Comparison of ENCODE assay signal across 1 cellular context in the genomic region with DNA sequence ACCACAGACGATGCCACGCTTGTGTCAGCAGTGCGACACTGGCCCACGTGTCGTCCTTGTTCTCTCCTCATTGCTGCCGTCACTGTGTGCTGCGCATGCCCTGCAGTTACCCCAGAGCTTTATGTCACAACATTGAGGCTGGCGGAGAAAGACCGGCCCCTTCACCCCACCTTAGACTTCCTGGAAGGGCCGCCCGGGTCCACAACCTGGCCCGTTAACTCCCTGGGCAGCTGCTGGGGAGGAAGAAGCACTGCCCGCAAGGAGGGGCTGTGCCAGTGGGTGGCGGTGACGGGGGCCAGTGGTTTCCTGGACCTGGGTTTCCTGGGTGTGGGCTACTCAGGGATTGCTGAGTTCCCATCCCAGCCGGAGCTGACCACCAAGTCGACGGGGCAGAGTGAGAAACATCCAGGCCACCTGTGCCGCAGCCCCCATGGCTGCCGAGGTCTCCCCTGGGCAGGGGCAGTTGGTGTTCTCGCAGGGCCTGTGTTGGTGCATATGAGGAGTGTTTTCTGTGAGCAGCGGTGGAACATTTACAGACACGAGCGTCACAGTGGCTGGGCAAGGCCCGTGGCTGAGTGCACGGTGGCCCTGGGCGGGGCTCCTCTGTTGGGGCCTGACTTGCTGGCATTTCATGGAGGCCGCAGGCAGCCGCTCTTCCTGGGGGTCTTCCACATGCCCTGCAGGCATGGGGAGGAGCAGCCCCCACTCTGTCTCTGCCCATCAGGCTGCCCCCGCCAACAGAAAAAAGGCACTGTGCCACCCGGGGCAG.
TF ChIP-seq lines count a peak whose summit lies in the region.

No MANE protein-coding gene starts in this region.

TF ChIP-seq in GM23338, 12 proteins besides CTCF, POLR2A, EP300 and RAD21 (continued from another document):
- TF ChIP-seq, protein P1, sequence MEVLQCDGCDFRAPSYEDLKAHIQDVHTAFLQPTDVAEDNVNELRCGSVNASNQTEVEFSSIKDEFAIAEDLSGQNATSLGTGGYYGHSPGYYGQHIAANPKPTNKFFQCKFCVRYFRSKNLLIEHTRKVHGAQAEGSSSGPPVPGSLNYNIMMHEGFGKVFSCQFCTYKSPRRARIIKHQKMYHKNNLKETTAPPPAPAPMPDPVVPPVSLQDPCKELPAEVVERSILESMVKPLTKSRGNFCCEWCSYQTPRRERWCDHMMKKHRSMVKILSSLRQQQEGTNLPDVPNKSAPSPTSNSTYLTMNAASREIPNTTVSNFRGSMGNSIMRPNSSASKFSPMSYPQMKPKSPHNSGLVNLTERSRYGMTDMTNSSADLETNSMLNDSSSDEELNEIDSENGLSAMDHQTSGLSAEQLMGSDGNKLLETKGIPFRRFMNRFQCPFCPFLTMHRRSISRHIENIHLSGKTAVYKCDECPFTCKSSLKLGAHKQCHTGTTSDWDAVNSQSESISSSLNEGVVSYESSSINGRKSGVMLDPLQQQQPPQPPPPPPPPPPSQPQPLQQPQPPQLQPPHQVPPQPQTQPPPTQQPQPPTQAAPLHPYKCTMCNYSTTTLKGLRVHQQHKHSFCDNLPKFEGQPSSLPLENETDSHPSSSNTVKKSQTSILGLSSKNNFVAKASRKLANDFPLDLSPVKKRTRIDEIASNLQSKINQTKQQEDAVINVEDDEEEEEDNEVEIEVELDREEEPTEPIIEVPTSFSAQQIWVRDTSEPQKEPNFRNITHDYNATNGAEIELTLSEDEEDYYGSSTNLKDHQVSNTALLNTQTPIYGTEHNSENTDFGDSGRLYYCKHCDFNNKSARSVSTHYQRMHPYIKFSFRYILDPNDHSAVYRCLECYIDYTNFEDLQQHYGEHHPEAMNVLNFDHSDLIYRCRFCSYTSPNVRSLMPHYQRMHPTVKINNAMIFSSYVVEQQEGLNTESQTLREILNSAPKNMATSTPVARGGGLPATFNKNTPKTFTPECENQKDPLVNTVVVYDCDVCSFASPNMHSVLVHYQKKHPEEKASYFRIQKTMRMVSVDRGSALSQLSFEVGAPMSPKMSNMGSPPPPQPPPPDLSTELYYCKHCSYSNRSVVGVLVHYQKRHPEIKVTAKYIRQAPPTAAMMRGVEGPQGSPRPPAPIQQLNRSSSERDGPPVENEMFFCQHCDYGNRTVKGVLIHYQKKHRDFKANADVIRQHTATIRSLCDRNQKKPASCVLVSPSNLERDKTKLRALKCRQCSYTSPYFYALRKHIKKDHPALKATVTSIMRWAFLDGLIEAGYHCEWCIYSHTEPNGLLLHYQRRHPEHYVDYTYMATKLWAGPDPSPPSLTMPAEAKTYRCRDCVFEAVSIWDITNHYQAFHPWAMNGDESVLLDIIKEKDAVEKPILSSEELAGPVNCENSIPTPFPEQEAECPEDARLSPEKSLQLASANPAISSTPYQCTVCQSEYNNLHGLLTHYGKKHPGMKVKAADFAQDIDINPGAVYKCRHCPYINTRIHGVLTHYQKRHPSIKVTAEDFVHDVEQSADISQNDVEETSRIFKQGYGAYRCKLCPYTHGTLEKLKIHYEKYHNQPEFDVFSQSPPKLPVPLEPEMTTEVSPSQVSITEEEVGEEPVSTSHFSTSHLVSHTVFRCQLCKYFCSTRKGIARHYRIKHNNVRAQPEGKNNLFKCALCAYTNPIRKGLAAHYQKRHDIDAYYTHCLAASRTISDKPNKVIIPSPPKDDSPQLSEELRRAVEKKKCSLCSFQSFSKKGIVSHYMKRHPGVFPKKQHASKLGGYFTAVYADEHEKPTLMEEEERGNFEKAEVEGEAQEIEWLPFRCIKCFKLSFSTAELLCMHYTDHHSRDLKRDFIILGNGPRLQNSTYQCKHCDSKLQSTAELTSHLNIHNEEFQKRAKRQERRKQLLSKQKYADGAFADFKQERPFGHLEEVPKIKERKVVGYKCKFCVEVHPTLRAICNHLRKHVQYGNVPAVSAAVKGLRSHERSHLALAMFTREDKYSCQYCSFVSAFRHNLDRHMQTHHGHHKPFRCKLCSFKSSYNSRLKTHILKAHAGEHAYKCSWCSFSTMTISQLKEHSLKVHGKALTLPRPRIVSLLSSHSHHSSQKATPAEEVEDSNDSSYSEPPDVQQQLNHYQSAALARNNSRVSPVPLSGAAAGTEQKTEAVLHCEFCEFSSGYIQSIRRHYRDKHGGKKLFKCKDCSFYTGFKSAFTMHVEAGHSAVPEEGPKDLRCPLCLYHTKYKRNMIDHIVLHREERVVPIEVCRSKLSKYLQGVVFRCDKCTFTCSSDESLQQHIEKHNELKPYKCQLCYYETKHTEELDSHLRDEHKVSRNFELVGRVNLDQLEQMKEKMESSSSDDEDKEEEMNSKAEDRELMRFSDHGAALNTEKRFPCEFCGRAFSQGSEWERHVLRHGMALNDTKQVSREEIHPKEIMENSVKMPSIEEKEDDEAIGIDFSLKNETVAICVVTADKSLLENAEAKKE (CRISPR knock-in tag; IDR thresholded peaks at IDR 0.05) = no peak
